In the genomic region with DNA sequence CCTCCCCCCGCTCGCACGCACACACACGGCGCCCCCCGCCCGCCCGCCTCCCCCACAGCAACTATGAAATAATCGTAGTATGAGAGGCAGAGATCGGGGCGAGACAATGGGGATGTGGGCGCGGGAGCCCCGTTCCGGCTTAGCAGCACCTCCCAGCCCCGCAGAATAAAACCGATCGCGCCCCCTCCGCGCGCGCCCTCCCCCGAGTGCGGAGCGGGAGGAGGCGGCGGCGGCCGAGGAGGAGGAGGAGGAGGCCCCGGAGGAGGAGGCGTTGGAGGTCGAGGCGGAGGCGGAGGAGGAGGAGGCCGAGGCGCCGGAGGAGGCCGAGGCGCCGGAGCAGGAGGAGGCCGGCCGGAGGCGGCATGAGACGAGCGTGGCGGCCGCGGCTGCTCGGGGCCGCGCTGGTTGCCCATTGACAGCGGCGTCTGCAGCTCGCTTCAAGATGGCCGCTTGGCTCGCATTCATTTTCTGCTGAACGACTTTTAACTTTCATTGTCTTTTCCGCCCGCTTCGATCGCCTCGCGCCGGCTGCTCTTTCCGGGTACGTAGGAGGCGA, we compare ENCODE assay signal across 1 cellular context.
TF ChIP-seq lines count a peak whose summit lies in the region.

No MANE protein-coding gene starts in this region.

TF ChIP-seq in H1, 55 proteins besides CTCF, POLR2A, EP300 and RAD21:
- TF ChIP-seq TAF1 (IDR thresholded peaks at IDR 0.05; ENCODE audit: low read depth, low read length) (peak; percentile 60; the same call in 1 of the 2 replicates), KDM1A (IDR thresholded peaks at IDR 0.05; ENCODE audit: borderline replicate concordance, low read length) (peak; percentile 44; the same call in 1 of the 2 replicates), RBBP5 (IDR thresholded peaks at IDR 0.05; ENCODE audit: borderline replicate concordance, low read depth, low read length) (peak; percentile 74; the same call in 1 of the 2 replicates), PHF8 (conservative IDR thresholded peaks at IDR 0.05; ENCODE audit: low read depth, low read length) (peak; percentile 65), CEBPB (IDR thresholded peaks at IDR 0.05; ENCODE audit: low read depth, low read length) (no peak), ASH2L (IDR thresholded peaks at IDR 0.05; ENCODE audit: low read length) (peak; percentile 69), SP4 (IDR thresholded peaks at IDR 0.05; ENCODE audit: low read length) (no peak), BACH1 (IDR thresholded peaks at IDR 0.05; ENCODE audit: low read length) (peak; percentile 50; the same call in 1 of the 2 replicates), KDM4A (IDR thresholded peaks at IDR 0.05; ENCODE audit: low read depth, low read length, severe bottlenecking) (peak; percentile 91), SIN3A (conservative IDR thresholded peaks at IDR 0.05 in 1 of 2, IDR thresholded peaks at IDR 0.05 in 1 of 2; ENCODE audit: low read depth in 1 of 2, low read length in 2 of 2) (peak; percentile 75 to 84; a peak in 3 of 4 replicates), RNF2 (IDR thresholded peaks at IDR 0.05; ENCODE audit: borderline replicate concordance, low read depth, low read length, missing control alignments, poor library complexity, severe bottlenecking) (no peak), EGR1 (IDR thresholded peaks at IDR 0.05; ENCODE audit: borderline replicate concordance, low read depth, low read length) (peak; percentile 46; the same call in 1 of the 2 replicates), YY1 (IDR thresholded peaks at IDR 0.05; ENCODE audit: low read depth, low read length) (peak; percentile 94), TCF12 (IDR thresholded peaks at IDR 0.05; ENCODE audit: low read depth, low read length) (no peak)
- TF ChIP-seq, protein P1, sequence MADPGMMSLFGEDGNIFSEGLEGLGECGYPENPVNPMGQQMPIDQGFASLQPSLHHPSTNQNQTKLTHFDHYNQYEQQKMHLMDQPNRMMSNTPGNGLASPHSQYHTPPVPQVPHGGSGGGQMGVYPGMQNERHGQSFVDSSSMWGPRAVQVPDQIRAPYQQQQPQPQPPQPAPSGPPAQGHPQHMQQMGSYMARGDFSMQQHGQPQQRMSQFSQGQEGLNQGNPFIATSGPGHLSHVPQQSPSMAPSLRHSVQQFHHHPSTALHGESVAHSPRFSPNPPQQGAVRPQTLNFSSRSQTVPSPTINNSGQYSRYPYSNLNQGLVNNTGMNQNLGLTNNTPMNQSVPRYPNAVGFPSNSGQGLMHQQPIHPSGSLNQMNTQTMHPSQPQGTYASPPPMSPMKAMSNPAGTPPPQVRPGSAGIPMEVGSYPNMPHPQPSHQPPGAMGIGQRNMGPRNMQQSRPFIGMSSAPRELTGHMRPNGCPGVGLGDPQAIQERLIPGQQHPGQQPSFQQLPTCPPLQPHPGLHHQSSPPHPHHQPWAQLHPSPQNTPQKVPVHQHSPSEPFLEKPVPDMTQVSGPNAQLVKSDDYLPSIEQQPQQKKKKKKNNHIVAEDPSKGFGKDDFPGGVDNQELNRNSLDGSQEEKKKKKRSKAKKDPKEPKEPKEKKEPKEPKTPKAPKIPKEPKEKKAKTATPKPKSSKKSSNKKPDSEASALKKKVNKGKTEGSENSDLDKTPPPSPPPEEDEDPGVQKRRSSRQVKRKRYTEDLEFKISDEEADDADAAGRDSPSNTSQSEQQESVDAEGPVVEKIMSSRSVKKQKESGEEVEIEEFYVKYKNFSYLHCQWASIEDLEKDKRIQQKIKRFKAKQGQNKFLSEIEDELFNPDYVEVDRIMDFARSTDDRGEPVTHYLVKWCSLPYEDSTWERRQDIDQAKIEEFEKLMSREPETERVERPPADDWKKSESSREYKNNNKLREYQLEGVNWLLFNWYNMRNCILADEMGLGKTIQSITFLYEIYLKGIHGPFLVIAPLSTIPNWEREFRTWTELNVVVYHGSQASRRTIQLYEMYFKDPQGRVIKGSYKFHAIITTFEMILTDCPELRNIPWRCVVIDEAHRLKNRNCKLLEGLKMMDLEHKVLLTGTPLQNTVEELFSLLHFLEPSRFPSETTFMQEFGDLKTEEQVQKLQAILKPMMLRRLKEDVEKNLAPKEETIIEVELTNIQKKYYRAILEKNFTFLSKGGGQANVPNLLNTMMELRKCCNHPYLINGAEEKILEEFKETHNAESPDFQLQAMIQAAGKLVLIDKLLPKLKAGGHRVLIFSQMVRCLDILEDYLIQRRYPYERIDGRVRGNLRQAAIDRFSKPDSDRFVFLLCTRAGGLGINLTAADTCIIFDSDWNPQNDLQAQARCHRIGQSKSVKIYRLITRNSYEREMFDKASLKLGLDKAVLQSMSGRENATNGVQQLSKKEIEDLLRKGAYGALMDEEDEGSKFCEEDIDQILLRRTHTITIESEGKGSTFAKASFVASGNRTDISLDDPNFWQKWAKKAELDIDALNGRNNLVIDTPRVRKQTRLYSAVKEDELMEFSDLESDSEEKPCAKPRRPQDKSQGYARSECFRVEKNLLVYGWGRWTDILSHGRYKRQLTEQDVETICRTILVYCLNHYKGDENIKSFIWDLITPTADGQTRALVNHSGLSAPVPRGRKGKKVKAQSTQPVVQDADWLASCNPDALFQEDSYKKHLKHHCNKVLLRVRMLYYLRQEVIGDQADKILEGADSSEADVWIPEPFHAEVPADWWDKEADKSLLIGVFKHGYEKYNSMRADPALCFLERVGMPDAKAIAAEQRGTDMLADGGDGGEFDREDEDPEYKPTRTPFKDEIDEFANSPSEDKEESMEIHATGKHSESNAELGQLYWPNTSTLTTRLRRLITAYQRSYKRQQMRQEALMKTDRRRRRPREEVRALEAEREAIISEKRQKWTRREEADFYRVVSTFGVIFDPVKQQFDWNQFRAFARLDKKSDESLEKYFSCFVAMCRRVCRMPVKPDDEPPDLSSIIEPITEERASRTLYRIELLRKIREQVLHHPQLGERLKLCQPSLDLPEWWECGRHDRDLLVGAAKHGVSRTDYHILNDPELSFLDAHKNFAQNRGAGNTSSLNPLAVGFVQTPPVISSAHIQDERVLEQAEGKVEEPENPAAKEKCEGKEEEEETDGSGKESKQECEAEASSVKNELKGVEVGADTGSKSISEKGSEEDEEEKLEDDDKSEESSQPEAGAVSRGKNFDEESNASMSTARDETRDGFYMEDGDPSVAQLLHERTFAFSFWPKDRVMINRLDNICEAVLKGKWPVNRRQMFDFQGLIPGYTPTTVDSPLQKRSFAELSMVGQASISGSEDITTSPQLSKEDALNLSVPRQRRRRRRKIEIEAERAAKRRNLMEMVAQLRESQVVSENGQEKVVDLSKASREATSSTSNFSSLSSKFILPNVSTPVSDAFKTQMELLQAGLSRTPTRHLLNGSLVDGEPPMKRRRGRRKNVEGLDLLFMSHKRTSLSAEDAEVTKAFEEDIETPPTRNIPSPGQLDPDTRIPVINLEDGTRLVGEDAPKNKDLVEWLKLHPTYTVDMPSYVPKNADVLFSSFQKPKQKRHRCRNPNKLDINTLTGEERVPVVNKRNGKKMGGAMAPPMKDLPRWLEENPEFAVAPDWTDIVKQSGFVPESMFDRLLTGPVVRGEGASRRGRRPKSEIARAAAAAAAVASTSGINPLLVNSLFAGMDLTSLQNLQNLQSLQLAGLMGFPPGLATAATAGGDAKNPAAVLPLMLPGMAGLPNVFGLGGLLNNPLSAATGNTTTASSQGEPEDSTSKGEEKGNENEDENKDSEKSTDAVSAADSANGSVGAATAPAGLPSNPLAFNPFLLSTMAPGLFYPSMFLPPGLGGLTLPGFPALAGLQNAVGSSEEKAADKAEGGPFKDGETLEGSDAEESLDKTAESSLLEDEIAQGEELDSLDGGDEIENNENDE (IDR thresholded peaks at IDR 0.05; ENCODE audit: insufficient replicate concordance, low read length): no peak
- TF ChIP-seq, protein P2, sequence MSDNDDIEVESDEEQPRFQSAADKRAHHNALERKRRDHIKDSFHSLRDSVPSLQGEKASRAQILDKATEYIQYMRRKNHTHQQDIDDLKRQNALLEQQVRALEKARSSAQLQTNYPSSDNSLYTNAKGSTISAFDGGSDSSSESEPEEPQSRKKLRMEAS (IDR thresholded peaks at IDR 0.05): peak; percentile 63; the same call in 1 of the 2 replicates
- TF ChIP-seq, protein P3, sequence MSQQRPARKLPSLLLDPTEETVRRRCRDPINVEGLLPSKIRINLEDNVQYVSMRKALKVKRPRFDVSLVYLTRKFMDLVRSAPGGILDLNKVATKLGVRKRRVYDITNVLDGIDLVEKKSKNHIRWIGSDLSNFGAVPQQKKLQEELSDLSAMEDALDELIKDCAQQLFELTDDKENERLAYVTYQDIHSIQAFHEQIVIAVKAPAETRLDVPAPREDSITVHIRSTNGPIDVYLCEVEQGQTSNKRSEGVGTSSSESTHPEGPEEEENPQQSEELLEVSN (IDR thresholded peaks at IDR 0.05): peak; percentile 45; the same call in 1 of the 2 replicates
- TF ChIP-seq, protein P4, sequence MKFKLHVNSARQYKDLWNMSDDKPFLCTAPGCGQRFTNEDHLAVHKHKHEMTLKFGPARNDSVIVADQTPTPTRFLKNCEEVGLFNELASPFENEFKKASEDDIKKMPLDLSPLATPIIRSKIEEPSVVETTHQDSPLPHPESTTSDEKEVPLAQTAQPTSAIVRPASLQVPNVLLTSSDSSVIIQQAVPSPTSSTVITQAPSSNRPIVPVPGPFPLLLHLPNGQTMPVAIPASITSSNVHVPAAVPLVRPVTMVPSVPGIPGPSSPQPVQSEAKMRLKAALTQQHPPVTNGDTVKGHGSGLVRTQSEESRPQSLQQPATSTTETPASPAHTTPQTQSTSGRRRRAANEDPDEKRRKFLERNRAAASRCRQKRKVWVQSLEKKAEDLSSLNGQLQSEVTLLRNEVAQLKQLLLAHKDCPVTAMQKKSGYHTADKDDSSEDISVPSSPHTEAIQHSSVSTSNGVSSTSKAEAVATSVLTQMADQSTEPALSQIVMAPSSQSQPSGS (IDR thresholded peaks at IDR 0.05; ENCODE audit: low read length): no peak
